11 cellular contexts compared by ENCODE assay signal in the genomic region with DNA sequence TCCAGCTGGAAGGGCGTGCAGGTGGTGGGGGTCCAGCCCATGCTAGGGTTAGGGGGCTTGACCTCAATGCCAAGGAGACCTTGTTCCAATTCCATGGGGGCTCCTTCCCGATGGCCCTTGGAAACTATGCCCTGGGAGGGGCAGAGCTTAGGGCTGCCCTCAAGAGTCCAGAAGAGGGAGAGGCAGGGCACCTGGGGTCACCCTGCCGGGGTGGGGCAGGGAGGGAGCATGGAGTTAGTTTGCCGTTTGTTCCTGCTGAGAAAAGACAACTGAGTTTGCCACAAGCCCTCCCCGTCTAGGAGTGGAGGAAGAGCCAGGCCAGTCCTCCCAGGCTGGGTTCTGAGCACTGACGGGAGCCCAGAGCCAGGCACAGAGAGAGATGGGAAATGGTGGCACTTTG.
"Had no signal": no experiment of that assay in that cellular context is flagged by ENCODE, and none has a peak within 500 bp of the region (broad histone marks: within the 10 kb centered on the region; RNA-seq: fewer than 3 reads in every experiment).

No MANE protein-coding gene starts in this region.

- DNase-seq: activated CD4-positive, alpha-beta T cell treated with anti-CD3 and anti-CD28 coated beads, Interleukin-2, amount 50 U/mL, for 4 hours; activated CD4-positive, CD25-positive, alpha-beta regulatory T cell treated with anti-CD3 and anti-CD28 coated beads, Interleukin-2, amount 50 U/mL, for 72 hours; activated gamma-delta T cell; activated T-cell treated with anti-CD3 and anti-CD28 coated beads, Interleukin-2, amount 50 U/mL, for 4 hours; amygdala; foreskin melanocyte; nephron progenitor cell; stimulated activated CD4-positive, alpha-beta T cell treated with anti-CD3 and anti-CD28 coated beads, Interleukin-4, amount 100 ng/mL, for 4 hours; T-helper 9 cell; tibial artery had no signal

- H3K9me3 ChIP-seq: pancreas, tibial artery had no signal

- H3K4me1 ChIP-seq: pancreas, tibial artery had no signal

- H3K27me3 ChIP-seq: pancreas had no signal

- H3K27ac ChIP-seq: pancreas, tibial artery had no signal

- H3K4me3 ChIP-seq: pancreas, tibial artery had no signal

- ATAC-seq: activated T-cell treated with anti-CD3 and anti-CD28 coated beads, Interleukin-2, amount 50 U/mL, for 4 hours had no signal
